12 cellular contexts compared by ENCODE assay signal in genomic region chr18:2627821-2628276, GRCh38. TPM values are rescaled to one million over a fixed set of nuclear protein-coding genes. Genes with fewer than 3 reads are reported as not detected.
DNase-seq lines count a peak whose midpoint lies in the region; ATAC-seq, FAIRE-seq and TF ChIP-seq lines count a peak whose summit lies in the region.
"Had no signal": no experiment of that assay in that cellular context is flagged by ENCODE, and none has a peak within 500 bp of the region (broad histone marks: within the 10 kb centered on the region; RNA-seq: fewer than 3 reads in every experiment).

No MANE protein-coding gene starts in this region.

- no peak overlapping the region for H3K27ac ChIP-seq in OCI-LY3 (ENCODE audit: low read length)
- H3K27ac ChIP-seq in aorta (ENCODE audit: low read depth in 1 of 2, low read length in 2 of 2): no peak overlapping the region
- no peak overlapping the region for H3K27ac ChIP-seq in CD8-positive, alpha-beta memory T cell (ENCODE audit: low read depth, low read length)
- no peak overlapping the region for H3K27ac ChIP-seq in kidney (ENCODE audit: low read depth in 2 of 2, low read length in 2 of 2)

- CTCF ChIA-PET in CD8-positive, alpha-beta memory T cell (lab: Charles Lee): interaction anchor here (0.7 to 1.0 kb wide), 2 partner anchors 8 to 24 kb away, joined by 3 read pairs; no protein-coding TSS in a partner anchor

- WGBS in aorta, 2 donors: 94 to 98% methylated on average over 1 of the region's 1 CpG

- ATAC-seq in GM21717 (IDR thresholded peaks at IDR 0.05; ENCODE audit: unreplicated experiment): peak; percentile 53
- ATAC-seq in aorta (ENCODE audit: low FRiP score): no peak

- H3K9me3 ChIP-seq in OCI-LY3 (ENCODE audit: insufficient read depth, low read length): no peaks in the 10 kb centered on the region
- no peaks in the 10 kb centered on the region for H3K9me3 ChIP-seq in aorta (ENCODE audit: control insufficient read depth, low read length)
- H3K9me3 ChIP-seq in CD8-positive, alpha-beta memory T cell (ENCODE audit: low read length): no peaks in the 10 kb centered on the region
- H3K9me3 ChIP-seq in kidney (ENCODE audit: control insufficient read depth in 1 of 2, low read length in 2 of 2): no peaks in the 10 kb centered on the region
- H3K9me3 ChIP-seq: HAP-1 had no signal

- peaks cover 0 to 1% (median 0%) of the 10 kb centered on the region in 3 donors for H3K36me3 Mint-ChIP-seq in CD8-positive, alpha-beta memory T cell

- H3K27me3 Mint-ChIP-seq in CD8-positive, alpha-beta memory T cell: no peaks in the 10 kb centered on the region

- peak overlapping the region; percentile 28 for H3K4me2 ChIP-seq in OCI-LY3 (ENCODE audit: low read length)

- H3K4me1 Mint-ChIP-seq in CD8-positive, alpha-beta memory T cell: peaks cover 20 to 34% (median 24%) of the 10 kb centered on the region in 3 donors

- no peak overlapping the region for H3K9ac ChIP-seq in OCI-LY3 (ENCODE audit: low read length)
- H3K9ac ChIP-seq in kidney (ENCODE audit: low read length in 2 of 2): no peak overlapping the region

- H2AFZ ChIP-seq in OCI-LY3 (ENCODE audit: low read depth, low read length): no peak overlapping the region

- no peaks in the 10 kb centered on the region for H3K36me3 ChIP-seq in OCI-LY3 (replicated peaks; ENCODE audit: low read depth, low read length)
- H3K36me3 ChIP-seq in aorta (ENCODE audit: control insufficient read depth in 1 of 2, insufficient read depth in 2 of 2, low read length in 1 of 2): no peaks in the 10 kb centered on the region
- no peaks in the 10 kb centered on the region for H3K36me3 ChIP-seq in CD8-positive, alpha-beta memory T cell (ENCODE audit: insufficient read depth, low read length)
- no peaks in the 10 kb centered on the region for H3K36me3 ChIP-seq in kidney (ENCODE audit: control insufficient read depth in 1 of 2, insufficient read depth in 2 of 2, low read length in 2 of 2)
- H3K36me3 ChIP-seq: HAP-1 had no signal

- H3K4me3 Mint-ChIP-seq in CD8-positive, alpha-beta memory T cell: no peak overlapping the region

- no peaks in the 10 kb centered on the region for H4K20me1 ChIP-seq in OCI-LY3 (ENCODE audit: insufficient read depth, low read length)

- H3K27ac Mint-ChIP-seq in CD8-positive, alpha-beta memory T cell: peak overlapping the region in 1 of 8 donors; percentile 45

- no peak for TF ChIP-seq CTCF in OCI-LY3 (IDR thresholded peaks at IDR 0.05; ENCODE audit: low read depth, low read length)
- TF ChIP-seq CTCF in epithelial cell of proximal tubule (conservative IDR thresholded peaks at IDR 0.05; ENCODE audit: low read depth, low read length): no peak
- no peak for TF ChIP-seq CTCF in kidney (IDR thresholded peaks at IDR 0.05; ENCODE audit: borderline replicate concordance, extremely low read depth, insufficient read depth)

- no peaks in the 10 kb centered on the region for H3K9me3 Mint-ChIP-seq in CD8-positive, alpha-beta memory T cell

- POLR2A ChIA-PET in CD8-positive, alpha-beta memory T cell (lab: Charles Lee): interaction anchor here (1.1 kb wide), 1 partner anchor 9 kb away, joined by 5 read pairs; no protein-coding TSS in a partner anchor

- peaks cover 18% of the 10 kb centered on the region for H3K4me1 ChIP-seq in OCI-LY3 (ENCODE audit: low read length)
- no peaks in the 10 kb centered on the region for H3K4me1 ChIP-seq in aorta (ENCODE audit: control insufficient read depth in 1 of 2, insufficient read depth in 2 of 2, low read length in 2 of 2)
- no peaks in the 10 kb centered on the region for H3K4me1 ChIP-seq in CD8-positive, alpha-beta memory T cell (ENCODE audit: insufficient read depth, low read length)
- no peaks in the 10 kb centered on the region for H3K4me1 ChIP-seq in kidney (ENCODE audit: control insufficient read depth in 1 of 2, insufficient read depth in 1 of 2, low read depth in 1 of 2, low read length in 2 of 2)
- H3K4me1 ChIP-seq: HAP-1 had no signal

- FAIRE-seq in kidney (lab: Jason Lieb, UNC): no peak
- FAIRE-seq: endometrium had no signal

- DNase-seq in AML-193 (lab: John Stamatoyannopoulos, UW) (peak; percentile 52 to 66), epithelial cell of proximal tubule (ENCODE audit: low read depth) (peak; percentile 41), NCI-H2196 (lab: John Stamatoyannopoulos, UW; ENCODE audit: unreplicated experiment) (no peak), aorta (no peak), kidney (no peak)
- DNase-seq in CD8-positive, alpha-beta memory T cell: no peak
- DNase-seq: DMS79, NCI-H345 had no signal

- H3K4me3 ChIP-seq in OCI-LY3 (ENCODE audit: low read length): no peak overlapping the region
- no peak overlapping the region for H3K4me3 ChIP-seq in epithelial cell of proximal tubule (ENCODE audit: low read depth, low read length)
- no peak overlapping the region for H3K4me3 ChIP-seq in aorta (ENCODE audit: low read length in 2 of 2)
- H3K4me3 ChIP-seq in CD8-positive, alpha-beta memory T cell (ENCODE audit: low read length): no peak overlapping the region
- no peak overlapping the region for H3K4me3 ChIP-seq in kidney (ENCODE audit: low read length in 2 of 2)
- H3K4me3 ChIP-seq: HAP-1 had no signal

- no peaks in the 10 kb centered on the region for H3K27me3 ChIP-seq in OCI-LY3 (ENCODE audit: low read depth, low read length)
- no peaks in the 10 kb centered on the region for H3K27me3 ChIP-seq in aorta (ENCODE audit: control insufficient read depth in 1 of 2, insufficient read depth in 2 of 2, low read length in 1 of 2)
- H3K27me3 ChIP-seq in CD8-positive, alpha-beta memory T cell (ENCODE audit: insufficient read depth, low read length, poor library complexity, severe bottlenecking): no peaks in the 10 kb centered on the region

- intact Hi-C loops in aorta (cut with DNase I) (no loop called here), kidney (cut with DNase I) (no loop called here)

- no peaks in the 10 kb centered on the region for H3K79me2 ChIP-seq in OCI-LY3 (ENCODE audit: low read length)

RNA-seq across cellular contexts. Expression of gene SMCHD1, which starts 27.7 kb away (rescaled TPM):
- total RNA-seq in epithelial cell of proximal tubule (25.9 and 32.8 TPM in 2 replicates), aorta (10 to 100 TPM; 71.0 to 88.9 TPM), kidney (59.0 TPM)
- polyA plus RNA-seq in aorta (10 to 100 TPM in 1 of 2 donors, 1 to 10 TPM in 1; 7.9 to 22.2 TPM), kidney (ENCODE audit: insufficient read depth, low read depth, low replicate concordance) (5.2 TPM)
- 10 to 100 TPM; 89.5 to 93.7 TPM for total RNA-seq in CD8-positive, alpha-beta memory T cell
- polyA plus RNA-seq in CD8-positive, alpha-beta memory T cell: 42.9 TPM

RNA-seq across cellular contexts. Expression of gene NDC80, which starts 56.5 kb away (rescaled TPM):
- total RNA-seq in epithelial cell of proximal tubule (35.1 and 45.1 TPM in 2 replicates), aorta (1 to 10 TPM in 1 of 2 donors, under 1 TPM in 1; 0.29 to 2.4 TPM), kidney (0.63 TPM)
- polyA plus RNA-seq in aorta (1 to 10 TPM; 1.4 to 1.9 TPM), kidney (ENCODE audit: insufficient read depth, low read depth, low replicate concordance) (0.99 TPM)
- total RNA-seq in CD8-positive, alpha-beta memory T cell: 10 to 100 TPM; 41.6 to 44.4 TPM
- polyA plus RNA-seq in CD8-positive, alpha-beta memory T cell: 5.4 TPM

RNA-seq across cellular contexts. Expression of gene METTL4, which starts 56.5 kb away (rescaled TPM):
- total RNA-seq in epithelial cell of proximal tubule (6.4 and 7.8 TPM in 2 replicates), aorta (10 to 100 TPM in 1 of 2 donors, 1 to 10 TPM in 1; 9.5 to 14.3 TPM), kidney (15.2 TPM)
- polyA plus RNA-seq in aorta (10 to 100 TPM in 1 of 2 donors, 1 to 10 TPM in 1; 5.0 to 10.3 TPM), kidney (ENCODE audit: insufficient read depth, low read depth, low replicate concordance) (7.2 TPM)
- total RNA-seq in CD8-positive, alpha-beta memory T cell: 10 to 100 TPM; 21.4 to 22.8 TPM
- 14.4 TPM for polyA plus RNA-seq in CD8-positive, alpha-beta memory T cell

Comparison
In these comparisons a context has a peak if more than half of its experiments do, and no peak if none do; other contexts are left out.
1. DNase-seq: peak in AML-193 (2 of 2) and epithelial cell of proximal tubule (single experiment); none in NCI-H2196 (single experiment), aorta (0 of 2), CD8-positive, alpha-beta memory T cell (0 of 5) and kidney (single experiment).
2. RNA of gene NDC80, which starts 56.5 kb away (total RNA-seq): 41.6 to 44.4 TPM in CD8-positive, alpha-beta memory T cell and 35.1 to 45.1 TPM in epithelial cell of proximal tubule; 0.29 to 2.4 TPM in aorta and 0.63 TPM in kidney (single experiment); every median in the first group is over 10 times any median in the second.